In the genomic region with DNA sequence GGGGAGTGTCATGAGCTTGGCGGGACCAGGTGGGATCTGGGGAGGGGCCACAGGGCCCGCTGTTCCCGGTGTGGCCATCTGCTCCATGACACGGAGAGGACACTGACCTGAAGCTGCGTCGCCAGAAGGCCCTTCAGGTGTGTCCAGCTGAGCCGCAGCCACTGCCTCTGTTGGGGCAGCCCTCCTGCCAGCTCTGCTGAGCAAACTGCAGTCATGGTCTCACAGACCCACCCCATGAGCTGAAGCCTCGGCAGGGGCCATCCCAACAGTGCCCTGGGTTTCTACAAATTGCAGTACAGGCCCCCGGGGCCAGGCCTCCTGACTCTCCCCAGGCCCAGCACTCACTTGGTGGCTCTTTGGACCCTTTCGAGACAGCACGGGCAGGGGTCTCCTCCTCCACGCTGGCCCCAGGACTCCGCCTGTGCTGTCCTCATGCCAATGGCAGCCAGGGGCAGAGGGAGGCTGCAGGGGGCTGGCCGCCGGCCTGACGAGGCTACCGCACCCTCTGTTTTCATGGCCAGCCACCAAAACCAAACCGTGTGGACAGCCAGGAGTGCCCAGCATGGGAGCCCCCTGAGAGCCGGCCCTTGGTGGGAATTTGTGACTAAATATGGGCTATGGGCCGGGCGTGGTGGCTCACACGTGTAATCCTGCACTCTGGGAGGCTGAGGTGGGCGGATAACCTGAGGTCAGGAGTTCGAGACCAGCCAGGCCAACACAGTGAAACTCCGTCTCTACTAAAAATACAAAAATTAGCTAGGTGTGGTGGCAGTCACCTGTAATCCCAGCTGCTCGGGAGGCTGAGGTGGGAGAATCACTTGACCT, we compare ENCODE assay signal across 32 cellular contexts.
"Had no signal": no experiment of that assay in that cellular context is flagged by ENCODE, and none has a peak within 500 bp of the region (broad histone marks: within the 10 kb centered on the region; RNA-seq: fewer than 3 reads in every experiment).

No MANE protein-coding gene starts in this region.

- H3K27ac ChIP-seq: brain microvascular endothelial cell, colonic mucosa, dorsolateral prefrontal cortex, esophagus muscularis mucosa, foreskin keratinocyte, gastrocnemius medialis, heart left ventricle, WERI-Rb-1 had no signal

- H3K36me3 ChIP-seq: brain microvascular endothelial cell, colonic mucosa, esophagus muscularis mucosa, gastrocnemius medialis, heart left ventricle, WERI-Rb-1 had no signal

- H3K4me3 Mint-ChIP-seq: activated B cell treated with CpG ODN at 0.5 μM for 24 hours; activated CD8-positive, alpha-beta T cell treated with anti-CD3 and anti-CD28 coated beads for 36 hours; activated naive CD4-positive, alpha-beta T cell treated with anti-CD3 and anti-CD28 coated beads, Interleukin-2, amount 10 ng/mL, durations not matched to agents 7 days and 5 days; activated naive CD8-positive, alpha-beta T cell treated with anti-CD3 and anti-CD28 coated beads, Interleukin-2, amount 10 ng/mL, durations not matched to agents 7 days and 5 days; activated T-cell treated with anti-CD3 and anti-CD28 coated beads, Interleukin-2, amount 50 U/mL, for 4 hours; activated T-helper 17 cell treated with anti-CD3 and anti-CD28 coated beads, Interleukin-2, amount 50 U/mL, for 72 hours; effector memory CD8-positive, alpha-beta T cell; T-helper 17 cell; T-helper 2 cell treated with Interferon-gamma antibody and Interleukin-4, amounts not matched to agents 5 μg/mL and 100 μg/mL, for 36 hours had no signal

- H3K27me3 ChIP-seq: brain microvascular endothelial cell, colonic mucosa, foreskin keratinocyte, gastrocnemius medialis, heart left ventricle had no signal

- H3K9me3 Mint-ChIP-seq: activated CD8-positive, alpha-beta T cell treated with anti-CD3 and anti-CD28 coated beads for 36 hours; activated T-cell treated with anti-CD3 and anti-CD28 coated beads, Interleukin-2, amount 50 U/mL, for 4 hours; T-helper 2 cell treated with Interferon-gamma antibody and Interleukin-4, amounts not matched to agents 5 μg/mL and 100 μg/mL, for 36 hours had no signal

- FAIRE-seq: astrocyte, bronchial epithelial cell had no signal

- H3K27me3 Mint-ChIP-seq: activated B cell treated with CpG ODN at 0.5 μM for 24 hours; activated CD8-positive, alpha-beta T cell treated with anti-CD3 and anti-CD28 coated beads for 36 hours; activated naive CD4-positive, alpha-beta T cell treated with anti-CD3 and anti-CD28 coated beads, Interleukin-2, amount 10 ng/mL, durations not matched to agents 7 days and 5 days; activated naive CD8-positive, alpha-beta T cell treated with anti-CD3 and anti-CD28 coated beads, Interleukin-2, amount 10 ng/mL, durations not matched to agents 7 days and 5 days had no signal

- H3K27ac Mint-ChIP-seq: activated B cell treated with CpG ODN at 0.5 μM for 24 hours; activated CD8-positive, alpha-beta T cell treated with anti-CD3 and anti-CD28 coated beads for 36 hours; activated naive CD4-positive, alpha-beta T cell treated with anti-CD3 and anti-CD28 coated beads, Interleukin-2, amount 10 ng/mL, durations not matched to agents 7 days and 5 days; activated naive CD4-positive, alpha-beta T cell treated with anti-CD3 and anti-CD28 coated beads, Interleukin-2, amount 50 U/mL, for 72 hours; activated naive CD8-positive, alpha-beta T cell treated with anti-CD3 and anti-CD28 coated beads, Interleukin-2, amount 10 ng/mL, durations not matched to agents 7 days and 5 days; activated T-helper 17 cell treated with anti-CD3 and anti-CD28 coated beads, Interleukin-2, amount 50 U/mL, for 72 hours; effector memory CD8-positive, alpha-beta T cell; T-helper 17 cell; T-helper 2 cell treated with Interferon-gamma antibody and Interleukin-4, amounts not matched to agents 5 μg/mL and 100 μg/mL, for 36 hours had no signal

- H3K9me3 ChIP-seq: colonic mucosa, esophagus muscularis mucosa, gastrocnemius medialis had no signal

- H3K4me1 Mint-ChIP-seq: activated B cell treated with CpG ODN at 0.5 μM for 24 hours; activated naive CD4-positive, alpha-beta T cell treated with anti-CD3 and anti-CD28 coated beads, Interleukin-2, amount 10 ng/mL, durations not matched to agents 7 days and 5 days; activated naive CD8-positive, alpha-beta T cell treated with anti-CD3 and anti-CD28 coated beads, Interleukin-2, amount 10 ng/mL, durations not matched to agents 7 days and 5 days; activated T-helper 17 cell treated with anti-CD3 and anti-CD28 coated beads, Interleukin-2, amount 50 U/mL, for 72 hours; T-helper 17 cell had no signal

- DNase-seq: activated B cell treated with CpG ODN at 0.5 μM for 24 hours; activated CD4-positive, alpha-beta T cell treated with anti-CD3 and anti-CD28 coated beads for 48 hours; activated CD4-positive, alpha-beta T cell treated with anti-CD3 and anti-CD28 coated beads, Interleukin-2, amount 50 U/mL, for 1 hour; activated CD4-positive, alpha-beta T cell treated with anti-CD3 and anti-CD28 coated beads, Interleukin-2, amount 50 U/mL, for 48 hours; activated CD8-positive, alpha-beta memory T cell treated with anti-CD3 and anti-CD28 coated beads for 24 hours; activated CD8-positive, alpha-beta T cell treated with anti-CD3 and anti-CD28 coated beads for 36 hours; activated gamma-delta T cell; activated naive CD4-positive, alpha-beta T cell; activated naive CD4-positive, alpha-beta T cell treated with anti-CD3 and anti-CD28 coated beads, Interleukin-2, amount 10 ng/mL, durations not matched to agents 7 days and 5 days; activated naive CD8-positive, alpha-beta T cell treated with anti-CD3 and anti-CD28 coated beads, Interleukin-2, amount 10 ng/mL, durations not matched to agents 7 days and 5 days; activated T-cell treated with anti-CD3 and anti-CD28 coated beads, Interleukin-2, amount 50 U/mL, for 4 hours; brain microvascular endothelial cell; caudate nucleus; colonic mucosa; dorsolateral prefrontal cortex; effector memory CD8-positive, alpha-beta T cell; erythroblast; foreskin keratinocyte; gastrocnemius medialis; glutamatergic neuron; T-helper 1 cell; T-helper 17 cell; T1000; WERI-Rb-1 had no signal

- H3K4me1 ChIP-seq: colonic mucosa, esophagus muscularis mucosa, foreskin keratinocyte, gastrocnemius medialis, heart left ventricle had no signal

- ATAC-seq: activated CD4-positive, CD25-positive, alpha-beta regulatory T cell treated with anti-CD3 and anti-CD28 coated beads, Interleukin-2, amount 50 U/mL, for 24 hours; activated CD8-positive, alpha-beta T cell treated with anti-CD3 and anti-CD28 coated beads for 36 hours; activated naive CD4-positive, alpha-beta T cell treated with anti-CD3 and anti-CD28 coated beads, Interleukin-2, amount 50 U/mL, for 72 hours; activated T-cell treated with anti-CD3 and anti-CD28 coated beads, Interleukin-2, amount 50 U/mL, for 4 hours; activated T-helper 17 cell treated with anti-CD3 and anti-CD28 coated beads, Interleukin-2, amount 50 U/mL, for 72 hours; effector memory CD8-positive, alpha-beta T cell; foreskin keratinocyte; gastrocnemius medialis; T-helper 17 cell had no signal

- H3K4me3 ChIP-seq: colonic mucosa, dorsolateral prefrontal cortex, esophagus muscularis mucosa, gastrocnemius medialis, heart left ventricle had no signal

- H3K36me3 Mint-ChIP-seq: activated naive CD4-positive, alpha-beta T cell treated with anti-CD3 and anti-CD28 coated beads, Interleukin-2, amount 10 ng/mL, durations not matched to agents 7 days and 5 days; activated naive CD8-positive, alpha-beta T cell treated with anti-CD3 and anti-CD28 coated beads, Interleukin-2, amount 10 ng/mL, durations not matched to agents 7 days and 5 days had no signal
